21 cellular contexts compared by ENCODE assay signal in the genomic region with DNA sequence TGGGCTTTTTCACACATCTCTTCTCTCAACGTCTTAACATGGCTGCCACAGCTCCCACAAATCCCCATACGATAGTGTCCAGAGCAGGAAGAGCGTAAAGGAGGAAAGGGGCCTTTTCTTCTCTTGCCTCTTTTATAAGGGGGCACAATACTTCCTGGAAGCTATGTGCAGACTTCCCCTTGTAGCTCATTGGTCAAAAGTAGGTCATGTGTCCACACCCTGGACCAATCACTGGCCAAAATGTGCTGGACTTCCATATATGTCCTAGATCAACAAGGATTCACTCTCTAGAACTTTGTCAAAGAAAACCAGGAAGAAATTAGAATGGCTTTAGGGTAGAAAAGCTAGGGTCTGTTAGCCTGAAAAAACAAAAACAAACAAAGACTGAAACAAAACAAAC. TPM values are rescaled to one million over a fixed set of nuclear protein-coding genes. Genes with fewer than 3 reads are reported as not detected.
DNase-seq lines count a peak whose midpoint lies in the region; ATAC-seq and TF ChIP-seq lines count a peak whose summit lies in the region.
"Had no signal": no experiment of that assay in that cellular context is flagged by ENCODE, and none has a peak within 500 bp of the region (broad histone marks: within the 10 kb centered on the region; RNA-seq: fewer than 3 reads in every experiment).

No MANE protein-coding gene starts in this region.

- H4K20me1 ChIP-seq in SU-DHL-6 (ENCODE audit: low read depth, low read length), result no peaks in the 10 kb centered on the region
- H4K20me1 ChIP-seq: BLaER1 had no signal

- no peak overlapping the region for H3K4me3 Mint-ChIP-seq in activated CD4-positive, alpha-beta T cell treated with anti-CD3 and anti-CD28 coated beads, Interleukin-2, amount 10 ng/mL, durations not matched to agents 24 days and 14 days
- no peak overlapping the region for H3K4me3 Mint-ChIP-seq in CD14-positive monocyte
- H3K4me3 Mint-ChIP-seq: CD4-positive, CD25-positive, alpha-beta regulatory T cell; CD8-positive, alpha-beta memory T cell; IgD-negative memory B cell had no signal

- no peaks in the 10 kb centered on the region for H3K4me1 Mint-ChIP-seq in activated CD4-positive, alpha-beta T cell treated with anti-CD3 and anti-CD28 coated beads, Interleukin-2, amount 10 ng/mL, durations not matched to agents 24 days and 14 days
- H3K4me1 Mint-ChIP-seq in CD14-positive monocyte, result no peaks in the 10 kb centered on the region
- H3K4me1 Mint-ChIP-seq: CD4-positive, CD25-positive, alpha-beta regulatory T cell; CD8-positive, alpha-beta memory T cell; IgD-negative memory B cell had no signal

- peaks cover 10% of the 10 kb centered on the region for H3K9me3 Mint-ChIP-seq in activated CD4-positive, alpha-beta T cell treated with anti-CD3 and anti-CD28 coated beads, Interleukin-2, amount 10 ng/mL, durations not matched to agents 24 days and 14 days
- H3K9me3 Mint-ChIP-seq in CD14-positive monocyte, result peaks cover 15 to 40% (median 24%) of the 10 kb centered on the region in 7 donors

- no peaks in the 10 kb centered on the region for H3K36me3 ChIP-seq in SU-DHL-6 (ENCODE audit: low read length)
- no peaks in the 10 kb centered on the region for H3K36me3 ChIP-seq in testis (ENCODE audit: low read depth, missing control alignments)
- H3K36me3 ChIP-seq: HAP-1 had no signal

- H3K27me3 ChIP-seq in SU-DHL-6 (ENCODE audit: low read length) (no peaks in the 10 kb centered on the region), testis (no peaks in the 10 kb centered on the region)
- H3K27me3 ChIP-seq: BLaER1 had no signal

- H3K27me3 Mint-ChIP-seq in activated CD4-positive, alpha-beta T cell treated with anti-CD3 and anti-CD28 coated beads, Interleukin-2, amount 10 ng/mL, durations not matched to agents 24 days and 14 days, result no peaks in the 10 kb centered on the region
- peaks cover 0 to 2% (median 0%) of the 10 kb centered on the region in 3 donors for H3K27me3 Mint-ChIP-seq in CD14-positive monocyte (ENCODE audit: low read depth in 3 of 3)

- H3F3A ChIP-seq in SU-DHL-6 (ENCODE audit: insufficient read depth), result no peaks in the 10 kb centered on the region

- no peak overlapping the region for H3K4me3 ChIP-seq in SU-DHL-6 (ENCODE audit: insufficient read depth, low read length, poor library complexity, severe bottlenecking)
- H3K4me3 ChIP-seq in testis, result no peak overlapping the region
- H3K4me3 ChIP-seq: BLaER1, GM12878, HAP-1 had no signal

- 76 to 77% methylated on average over 3 of the region's 3 CpGs for WGBS in testis, 2 donors

- no peaks in the 10 kb centered on the region for H3K9me2 ChIP-seq in SU-DHL-6 (replicated peaks; ENCODE audit: insufficient read depth, low read length)

- no peak for TF ChIP-seq POLR2A in testis (IDR thresholded peaks at IDR 0.05)

- DNase-seq in activated CD4-positive, alpha-beta T cell treated with anti-CD3 and anti-CD28 coated beads, Interleukin-2, amount 10 ng/mL, durations not matched to agents 24 days and 14 days, result peak; percentile 13
- DNase-seq in activated CD4-positive, alpha-beta T cell treated with anti-CD3 and anti-CD28 coated beads for 48 hours, result no peak
- DNase-seq in NAMALWA (ENCODE audit: low spot score), result peak; percentile 50
- peak; percentile 18 for DNase-seq in testis
- no peak for DNase-seq in CD14-positive monocyte (ENCODE audit: low spot score)
- DNase-seq in activated naive CD4-positive, alpha-beta T cell treated with anti-CD3 and anti-CD28 coated beads, Interleukin-2, amount 50 U/mL, for 16 hours, result no peak
- DNase-seq: CD4-positive, CD25-positive, alpha-beta regulatory T cell; CD8-positive, alpha-beta memory T cell; COR-L47; DMS 273 treated with DMSO at 0.1 percent for 48 hours; DMS53; DND-41; EL had no signal

- no peak for ATAC-seq in HG03108 (IDR thresholded peaks at IDR 0.05; ENCODE audit: unreplicated experiment)
- ATAC-seq: GM12878 had no signal

- peak overlapping the region; percentile 19 for H2AFZ ChIP-seq in SU-DHL-6 (ENCODE audit: low read depth, low read length, severe bottlenecking)

- no peaks in the 10 kb centered on the region for H3K4me1 ChIP-seq in testis
- H3K4me1 ChIP-seq: BLaER1, HAP-1 had no signal

- no peak for TF ChIP-seq CTCF in SU-DHL-6 (IDR thresholded peaks at IDR 0.05; ENCODE audit: insufficient read depth, low read length, poor library complexity, severe bottlenecking)
- no peak for TF ChIP-seq CTCF in testis (IDR thresholded peaks at IDR 0.05)
- TF ChIP-seq CTCF in CD14-positive monocyte (IDR thresholded peaks at IDR 0.05), result no peak

- H3K27ac Mint-ChIP-seq in activated CD4-positive, alpha-beta T cell treated with anti-CD3 and anti-CD28 coated beads, Interleukin-2, amount 10 ng/mL, durations not matched to agents 24 days and 14 days, result no peak overlapping the region
- H3K27ac Mint-ChIP-seq in CD14-positive monocyte, result no peak overlapping the region
- H3K27ac Mint-ChIP-seq: CD4-positive, CD25-positive, alpha-beta regulatory T cell; CD8-positive, alpha-beta memory T cell; IgD-negative memory B cell had no signal

- H3K9me3 ChIP-seq in SU-DHL-6 (ENCODE audit: insufficient read depth, low read length) (no peaks in the 10 kb centered on the region), testis (no peaks in the 10 kb centered on the region)
- H3K9me3 ChIP-seq: HAP-1 had no signal

- no peaks in the 10 kb centered on the region for H3K79me2 ChIP-seq in SU-DHL-6 (ENCODE audit: insufficient read depth, low read length)

- no peaks in the 10 kb centered on the region for H3K36me3 Mint-ChIP-seq in activated CD4-positive, alpha-beta T cell treated with anti-CD3 and anti-CD28 coated beads, Interleukin-2, amount 10 ng/mL, durations not matched to agents 24 days and 14 days (ENCODE audit: low read depth)
- no peaks in the 10 kb centered on the region for H3K36me3 Mint-ChIP-seq in CD14-positive monocyte
- H3K36me3 Mint-ChIP-seq: CD4-positive, CD25-positive, alpha-beta regulatory T cell; CD8-positive, alpha-beta memory T cell; IgD-negative memory B cell had no signal

- H3K9ac ChIP-seq in SU-DHL-6 (ENCODE audit: low read length), result no peak overlapping the region
- H3K9ac ChIP-seq: BLaER1 had no signal

- intact Hi-C loops in activated CD4-positive, alpha-beta T cell treated with anti-CD3 and anti-CD28 coated beads, Interleukin-2, amount 10 ng/mL, durations not matched to agents 24 days and 14 days (cut with micrococcal nuclease), result no loop called here
- intact Hi-C loops in testis (cut with DNase I; ENCODE audit: low total_unique reads) (no loop called here), CD14-positive monocyte (cut with micrococcal nuclease) (no loop called here)

- H3K4me2 ChIP-seq in SU-DHL-6 (ENCODE audit: low read depth, low read length, poor library complexity, severe bottlenecking), result no peak overlapping the region
- H3K4me2 ChIP-seq: BLaER1 had no signal

- no peak overlapping the region for H3K27ac ChIP-seq in SU-DHL-6 (ENCODE audit: low read depth, low read length)
- no peak overlapping the region for H3K27ac ChIP-seq in testis
- H3K27ac ChIP-seq: 22Rv1, BLaER1 had no signal

RNA-seq across cellular contexts. Expression of a gene that starts 26.7 kb away (rescaled TPM):
- total RNA-seq in activated CD4-positive, alpha-beta T cell treated with anti-CD3 and anti-CD28 coated beads, Interleukin-2, amount 10 ng/mL, durations not matched to agents 24 days and 14 days, result not detected in 2 replicates
- 10 to 100 TPM; 17.5 to 22.6 TPM for total RNA-seq in testis
- polyA plus RNA-seq in testis (ENCODE audit: insufficient read depth, low read depth, low replicate concordance) (29.7 TPM), CD14-positive monocyte (under 1 TPM; 0.61 to 0.75 TPM)
- total RNA-seq: CD4-positive, CD25-positive, alpha-beta regulatory T cell; CD8-positive, alpha-beta memory T cell had no signal
- polyA plus RNA-seq: CD4-positive, CD25-positive, alpha-beta regulatory T cell; CD8-positive, alpha-beta memory T cell; IgD-negative memory B cell had no signal

RNA-seq across cellular contexts. Expression of a gene that starts 58.8 kb away (rescaled TPM):
- total RNA-seq in activated CD4-positive, alpha-beta T cell treated with anti-CD3 and anti-CD28 coated beads, Interleukin-2, amount 10 ng/mL, durations not matched to agents 24 days and 14 days, result not detected in 2 replicates
- under 1 TPM in 1 of 2 donors, not detected in 1; 0.39 TPM for total RNA-seq in testis
- polyA plus RNA-seq in testis (ENCODE audit: insufficient read depth, low read depth, low replicate concordance) (3.1 TPM), CD14-positive monocyte (under 1 TPM in 1 of 2 donors, not detected in 1; 0.56 TPM)
- total RNA-seq: CD8-positive, alpha-beta memory T cell; G401; GM12878 had no signal
- polyA plus RNA-seq: CD4-positive, CD25-positive, alpha-beta regulatory T cell; GM12878; IgD-negative memory B cell had no signal

Comparison
In these comparisons a context has a peak if more than half of its experiments do, and no peak if none do; other contexts are left out.
1. DNase-seq: peak in activated CD4-positive, alpha-beta T cell treated with anti-CD3 and anti-CD28 coated beads, Interleukin-2, amount 10 ng/mL, durations not matched to agents 24 days and 14 days (single experiment), NAMALWA (single experiment) and testis (single experiment); none in activated CD4-positive, alpha-beta T cell treated with anti-CD3 and anti-CD28 coated beads for 48 hours (single experiment), CD14-positive monocyte (single experiment) and activated naive CD4-positive, alpha-beta T cell treated with anti-CD3 and anti-CD28 coated beads, Interleukin-2, amount 50 U/mL, for 16 hours (single experiment).
2. RNA of a gene that starts 26.7 kb away (total RNA-seq): 17.5 to 22.6 TPM in testis; not detected in activated CD4-positive, alpha-beta T cell treated with anti-CD3 and anti-CD28 coated beads, Interleukin-2, amount 10 ng/mL, durations not matched to agents 24 days and 14 days; every median in the first group is over 10 times any median in the second.